ENCODE assay signal across 14 cellular contexts in genomic region chr16:31004658-31005057, GRCh38. TPM values are rescaled to one million over a fixed set of nuclear protein-coding genes. Genes with fewer than 3 reads are reported as not detected.
A peak's percentile ranks its signal among the peaks of the same experiment; 100 is the strongest.
DNase-seq lines count a peak whose midpoint lies in the region; ATAC-seq, FAIRE-seq and TF ChIP-seq lines count a peak whose summit lies in the region.
"Had no signal": no experiment of that assay in that cellular context is flagged by ENCODE, and none has a peak within 500 bp of the region (broad histone marks: within the 10 kb centered on the region; RNA-seq: fewer than 3 reads in every experiment).

No MANE protein-coding gene starts in this region.

- H3K18ac ChIP-seq in trophoblast cell (ENCODE audit: low read length) (no peak overlapping the region), H9 (ENCODE audit: insufficient read length, low read depth, low read length) (no peak overlapping the region)

- 44% methylated on average over 2 of the region's 2 CpGs for WGBS in HepG2 (ENCODE audit: low lambda C conversion rate)
- no CpG with 5 or more reads among the region's 2 CpGs for WGBS in right lobe of liver (ENCODE audit: insufficient coverage, low coverage, low lambda C conversion rate, missing lambda C conversion rate)
- WGBS in trophoblast cell (ENCODE audit: extremely low coverage, insufficient coverage, insufficient read length), result no CpG with 5 or more reads among the region's 2 CpGs
- no CpG with 5 or more reads among the region's 2 CpGs for WGBS in H9 (ENCODE audit: extremely low coverage, insufficient read length, low lambda C conversion rate)

- no peak overlapping the region for H3K4me2 ChIP-seq in HepG2 (ENCODE audit: low read depth, low read length)
- no peak overlapping the region for H3K4me2 ChIP-seq in trophoblast cell (ENCODE audit: low read length)
- H3K4me2 ChIP-seq in H9 (ENCODE audit: insufficient read depth, insufficient read length, low read length), result no peak overlapping the region
- H3K4me2 ChIP-seq: BLaER1, GM23338 had no signal

- no peak overlapping the region for H4K8ac ChIP-seq in trophoblast cell (ENCODE audit: low read depth, low read length)
- H4K8ac ChIP-seq in H9 (replicated peaks; ENCODE audit: insufficient read length, low read depth, low read length), result no peak overlapping the region

- no peak overlapping the region for H2BK5ac ChIP-seq in trophoblast cell (ENCODE audit: low read depth, low read length, poor library complexity)
- H2BK5ac ChIP-seq in H9 (ENCODE audit: insufficient read length, low read length), result no peak overlapping the region

- no peak overlapping the region for H4K91ac ChIP-seq in trophoblast cell (ENCODE audit: low read depth, low read length)
- no peak overlapping the region for H4K91ac ChIP-seq in H9 (ENCODE audit: insufficient read length, low read depth, low read length)

- H3K27me3 Mint-ChIP-seq in H9 (ENCODE audit: low read depth), result no peaks in the 10 kb centered on the region; the same call in 1 of the 2 replicates

- no peak overlapping the region for H2AFZ ChIP-seq in HepG2 (ENCODE audit: low read length)
- H2AFZ ChIP-seq in trophoblast cell (ENCODE audit: insufficient read depth, low read length, poor library complexity), result no peak overlapping the region
- no peak overlapping the region for H2AFZ ChIP-seq in H9 (ENCODE audit: low read length)
- H2AFZ ChIP-seq: GM23338 had no signal

- no peak overlapping the region for H2AK5ac ChIP-seq in trophoblast cell (ENCODE audit: low read length)
- no peak overlapping the region for H2AK5ac ChIP-seq in H9 (ENCODE audit: insufficient read length, low read length)

- no peak for TF ChIP-seq EP300 in HepG2 (IDR thresholded peaks at IDR 0.05; ENCODE audit: low read depth in 2 of 2, low read length in 2 of 2)
- TF ChIP-seq EP300 in HepG2 (CRISPR knock-in tag; IDR thresholded peaks at IDR 0.05; ENCODE audit: borderline replicate concordance), result no peak

- H3K4ac ChIP-seq in trophoblast cell (ENCODE audit: low read depth, low read length) (no peak overlapping the region), H9 (ENCODE audit: low read depth, low read length) (no peak overlapping the region)

- no peaks in the 10 kb centered on the region for H4K20me1 ChIP-seq in HepG2 (ENCODE audit: insufficient read depth, low read length)
- H4K20me1 ChIP-seq in H9 (ENCODE audit: control insufficient read depth, insufficient read depth, insufficient read length), result no peaks in the 10 kb centered on the region

- no peak overlapping the region for H4K5ac ChIP-seq in H9 (ENCODE audit: insufficient read length, low read depth, low read length)

- no peak for TF ChIP-seq RAD21 in HepG2 (CRISPR knock-in tag; IDR thresholded peaks at IDR 0.05)

- H3K27ac Mint-ChIP-seq in H9, result no peak overlapping the region
- H3K27ac Mint-ChIP-seq: CD14-positive monocyte; CD4-positive, alpha-beta memory T cell; GM23338 had no signal

- peaks cover under 1% of the 10 kb centered on the region for H3K23me2 ChIP-seq in H9 (ENCODE audit: insufficient read length, low read depth, low read length, poor library complexity, severe bottlenecking)

- no peak overlapping the region for H3T11ph ChIP-seq in H9 (ENCODE audit: low read length)

- no peak for DNase-seq in HepG2 (ENCODE audit: low spot score)
- no peak for DNase-seq in right lobe of liver
- no peak for DNase-seq in trophoblast cell
- no peak for DNase-seq in H9
- DNase-seq: CD4-positive, alpha-beta memory T cell; DMS153; DMS79; GDM1 had no signal

- intact Hi-C loops in HepG2 (cut with micrococcal nuclease; ENCODE audit: unreplicated experiment) (no loop called here), right lobe of liver (cut with DNase I) (no loop called here)

- no peak overlapping the region for H3K23ac ChIP-seq in trophoblast cell (ENCODE audit: low read length)
- H3K23ac ChIP-seq in H9 (ENCODE audit: insufficient read length, low read depth, low read length), result no peak overlapping the region

- H3K27me3 ChIP-seq in HepG2 (ENCODE audit: control insufficient read depth in 1 of 2, insufficient read depth in 2 of 2, low read length in 2 of 2), result peaks cover 5 to 9% of the 10 kb centered on the region in 2 experiments; a peak in 4 of 5 replicates
- H3K27me3 ChIP-seq in right lobe of liver, result no peaks in the 10 kb centered on the region
- H3K27me3 ChIP-seq in trophoblast cell (ENCODE audit: insufficient read depth, low read length), result peaks cover under 1% of the 10 kb centered on the region
- H3K27me3 ChIP-seq in H9 (ENCODE audit: insufficient read depth, low read length), result no peaks in the 10 kb centered on the region
- H3K27me3 ChIP-seq: BLaER1 had no signal

- BruUV-seq in HepG2 (replicated peaks; lab: Mats Ljungman, UMichigan), result no TSS peak

- H3K36me3 ChIP-seq in HepG2 (replicated peaks in 1 of 2; ENCODE audit: control insufficient read depth in 1 of 2, insufficient read depth in 2 of 2, low read length in 2 of 2), result no peaks in the 10 kb centered on the region
- no peaks in the 10 kb centered on the region for H3K36me3 ChIP-seq in right lobe of liver
- no peaks in the 10 kb centered on the region for H3K36me3 ChIP-seq in trophoblast cell (ENCODE audit: control insufficient read depth in 1 of 2, insufficient read depth in 2 of 2, low read length in 2 of 2)
- H3K36me3 ChIP-seq: BLaER1 had no signal

- POLR2A ChIA-PET in HepG2 (lab: Yijun Ruan, JAX), result no interaction called here

- no peak overlapping the region for H3K56ac ChIP-seq in H9 (ENCODE audit: insufficient read length, low read depth, low read length)

- H3K27ac ChIP-seq in HepG2 (ENCODE audit: extremely low read length, insufficient read depth, low read length) (no peak overlapping the region), right lobe of liver (no peak overlapping the region), trophoblast cell (ENCODE audit: low read depth, low read length) (no peak overlapping the region), H9 (ENCODE audit: insufficient read length, low read depth, low read length) (no peak overlapping the region)
- H3K27ac ChIP-seq: 22Rv1, BLaER1 had no signal

- H3K14ac ChIP-seq in trophoblast cell (ENCODE audit: low read length), result no peak overlapping the region
- no peak overlapping the region for H3K14ac ChIP-seq in H9 (ENCODE audit: insufficient read depth, low read length)

- H3K79me2 ChIP-seq in HepG2 (ENCODE audit: insufficient read depth, low read length) (no peaks in the 10 kb centered on the region), trophoblast cell (ENCODE audit: control insufficient read depth, insufficient read depth, low read length, poor library complexity) (no peaks in the 10 kb centered on the region), H9 (ENCODE audit: insufficient read depth, low read length) (no peaks in the 10 kb centered on the region; the same call in 1 of the 2 replicates)

- H2BK12ac ChIP-seq in trophoblast cell (ENCODE audit: low read length) (no peak overlapping the region), H9 (ENCODE audit: insufficient read length, low read depth, low read length) (no peak overlapping the region)

- H2BK15ac ChIP-seq in H9 (ENCODE audit: low read depth, low read length), result no peak overlapping the region

- peaks cover 24 to 38% of the 10 kb centered on the region in 2 experiments for H3K4me1 Mint-ChIP-seq in H9

- no peaks in the 10 kb centered on the region for H3K79me1 ChIP-seq in trophoblast cell (ENCODE audit: low read length)
- H3K79me1 ChIP-seq in H9 (ENCODE audit: insufficient read depth, low read depth, low read length, poor library complexity, severe bottlenecking), result no peaks in the 10 kb centered on the region

- H4K12ac ChIP-seq in trophoblast cell (ENCODE audit: low read depth, low read length), result no peak overlapping the region

- H3K4me3 Mint-ChIP-seq in H9, result no peak overlapping the region
- H3K4me3 Mint-ChIP-seq: CD14-positive monocyte; CD4-positive, alpha-beta memory T cell; GM23338 had no signal

- H2BK120ac ChIP-seq in trophoblast cell (ENCODE audit: insufficient read depth, low read length, poor library complexity), result no peak overlapping the region
- no peak overlapping the region for H2BK120ac ChIP-seq in H9 (ENCODE audit: low read depth, low read length, poor library complexity, severe bottlenecking)

- TF ChIP-seq POLR2A in HepG2 (IDR thresholded peaks at IDR 0.05; ENCODE audit: insufficient read depth in 1 of 2, low read depth in 2 of 2, low read length in 2 of 2) (no peak), right lobe of liver (IDR thresholded peaks at IDR 0.05) (no peak)

- ATAC-seq in HepG2 (no peak), right lobe of liver (no peak)
- ATAC-seq: GM23338 had no signal

- H3K4me3 ChIP-seq in HepG2 (replicated peaks in 1 of 3; ENCODE audit: insufficient read depth in 1 of 3, low read depth in 2 of 3, low read length in 3 of 3) (no peak overlapping the region), right lobe of liver (no peak overlapping the region), trophoblast cell (ENCODE audit: low read depth, low read length) (peak overlapping the region; percentile 29)
- H3K4me3 ChIP-seq: BLaER1, GM23338 had no signal

- no peak for TF ChIP-seq CTCF in HepG2 (CRISPR knock-in tag; IDR thresholded peaks at IDR 0.05)
- TF ChIP-seq CTCF in right lobe of liver (IDR thresholded peaks at IDR 0.05), result no peak
- no peak for TF ChIP-seq CTCF in H9 (conservative IDR thresholded peaks at IDR 0.05)

- CTCF ChIA-PET in HepG2 (lab: Yijun Ruan, JAX; ENCODE audit: low intra/inter-chr PET ratio, low total read pairs), result no interaction called here

- H3K9ac ChIP-seq in HepG2 (ENCODE audit: insufficient read depth, low read depth, low read length), result no peak overlapping the region
- no peak overlapping the region for H3K9ac ChIP-seq in trophoblast cell (ENCODE audit: low read length)
- H3K9ac ChIP-seq in H9 (ENCODE audit: extremely low read depth, insufficient read length, low read length), result no peak overlapping the region
- H3K9ac ChIP-seq: BLaER1 had no signal

- no peak for FAIRE-seq in HepG2 (lab: Jason Lieb, UNC)
- FAIRE-seq: GM12892, H54 had no signal

- in situ Hi-C loops in HepG2 (cut with HindIII; ENCODE audit: extremely low pct_ligation_motif_present, low pct_unique_long_range_greater_than_20kb), result no loop called here

- peaks cover 82% of the 10 kb centered on the region for H3K4me1 ChIP-seq in HepG2 (ENCODE audit: insufficient read depth, low read length)
- H3K4me1 ChIP-seq in right lobe of liver, result peaks cover 0 to 22% (median 7%) of the 10 kb centered on the region in 4 donors
- H3K4me1 ChIP-seq in trophoblast cell (ENCODE audit: control insufficient read depth in 1 of 2, insufficient read depth in 2 of 2, low read length in 2 of 2), result peaks cover 8 to 9% of the 10 kb centered on the region in 2 experiments
- H3K4me1 ChIP-seq in H9 (ENCODE audit: insufficient read depth, low read length), result peaks cover 3% of the 10 kb centered on the region; the same call in 1 of the 2 replicates

- H3K9me3 Mint-ChIP-seq in H9, result no peaks in the 10 kb centered on the region; a peak in 1 of 5 replicates
- H3K9me3 Mint-ChIP-seq: CD14-positive monocyte; CD4-positive, alpha-beta memory T cell; GM23338 had no signal

- H2BK20ac ChIP-seq in H9 (ENCODE audit: low read depth, low read length, poor library complexity, severe bottlenecking), result no peak overlapping the region

- 0 out of 7 replicates have a peak, but pooled peaks cover 0 to 3% (median 0%) of the 10 kb centered on the region in 3 experiments for H3K36me3 Mint-ChIP-seq in H9 (ENCODE audit: insufficient read depth in 1 of 3, low read depth in 3 of 3)
- H3K36me3 Mint-ChIP-seq: CD4-positive, alpha-beta memory T cell had no signal

- no peaks in the 10 kb centered on the region for H3K9me3 ChIP-seq in HepG2 (ENCODE audit: low read length)
- H3K9me3 ChIP-seq in right lobe of liver, result no peaks in the 10 kb centered on the region
- H3K9me3 ChIP-seq in trophoblast cell (ENCODE audit: insufficient read depth, low read depth, low read length), result peaks cover 4% of the 10 kb centered on the region
- H3K9me3 ChIP-seq in H9 (ENCODE audit: control insufficient read depth, low read depth, low read length), result no peaks in the 10 kb centered on the region
- H3K9me3 ChIP-seq: BLaER1 had no signal

RNA-seq across cellular contexts. Expression of gene STX1B, which starts 5.8 kb away (rescaled TPM):
- total RNA-seq in HepG2 (2016; rRNA removed; fragmentation: Illumina TruSeq; extraction: Trizol) (1.7 and 3.0 TPM in 2 replicates), right lobe of liver (1 to 10 TPM in 4 of 6 experiments, under 1 TPM in 2; 0.61 to 4.5 (median 2.6) TPM), H9 (2021) (9.7 and 11.0 TPM in 2 replicates)
- 3.7 and 5.0 TPM in 2 replicates for total RNA-seq in HepG2 (2016; cell fraction: cytosol; rRNA removed; fragmentation: Illumina TruSeq; extraction: Trizol; ENCODE audit: low read depth)
- 1.00 and 4.0 TPM in 2 replicates for total RNA-seq in HepG2 (2016; cell fraction: insoluble cytoplasmic fraction; rRNA removed; fragmentation: Illumina TruSeq; extraction: Trizol)
- 3.5 TPM in 2 replicates for total RNA-seq in HepG2 (2016; cell fraction: membrane; rRNA removed; fragmentation: Illumina TruSeq; extraction: Trizol)
- total RNA-seq in HepG2 (2016; cell fraction: nucleus; rRNA removed; fragmentation: Illumina TruSeq; extraction: Trizol), result 3.8 and 7.5 TPM in 2 replicates
- 1.3 and 2.1 TPM in 2 replicates for polyA plus RNA-seq in HepG2 (2011; rRNA removed)
- 0.55 and 0.67 TPM in 2 replicates for polyA plus RNA-seq in HepG2 (2011; cell fraction: cytosol; rRNA removed)
- 9.0 and 9.4 TPM in 2 replicates for polyA plus RNA-seq in HepG2 (2011; cell fraction: nucleus; rRNA removed)
- polyA plus RNA-seq in HepG2 (2012), result 1.1 and 1.5 TPM in 2 replicates
- 2.1 and 2.2 TPM in 2 replicates for polyA plus RNA-seq in HepG2 (2016; cell fraction: cytosol; fragmentation: Illumina TruSeq; extraction: Trizol; ENCODE audit: low read depth)
- polyA plus RNA-seq in HepG2 (2016; cell fraction: insoluble cytoplasmic fraction; fragmentation: Illumina TruSeq; extraction: Trizol; ENCODE audit: low read depth), result 0.69 and 0.76 TPM in 2 replicates
- polyA plus RNA-seq in HepG2 (2016; cell fraction: membrane; fragmentation: Illumina TruSeq; extraction: Trizol; ENCODE audit: low read depth), result 1.4 and 1.9 TPM in 2 replicates
- 10.6 and 11.3 TPM in 2 replicates for polyA plus RNA-seq in HepG2 (2016; cell fraction: nucleus; fragmentation: Illumina TruSeq; extraction: Trizol; ENCODE audit: insufficient read depth, low read depth)
- 2.6 and 7.4 TPM in 2 replicates for polyA minus RNA-seq in HepG2 (2011; rRNA and poly(A)+ RNA removed; ENCODE audit: low replicate concordance)
- polyA minus RNA-seq in HepG2 (2011; cell fraction: cytosol; rRNA and poly(A)+ RNA removed), result 0.26 and 0.69 TPM in 2 replicates
- polyA minus RNA-seq in HepG2 (2011; cell fraction: nucleus; rRNA and poly(A)+ RNA removed), result 9.0 and 11.2 TPM in 2 replicates
- 0.19 and 0.23 TPM in 2 replicates for polyA plus RNA-seq in trophoblast cell (2013)
- polyA plus RNA-seq: CD14-positive monocyte; CD4-positive, alpha-beta memory T cell had no signal

RNA-seq across cellular contexts. Expression of gene HSD3B7, which starts 19.7 kb away (rescaled TPM):
- total RNA-seq in HepG2 (2016; rRNA removed; fragmentation: Illumina TruSeq; extraction: Trizol) (58.8 and 69.7 TPM in 2 replicates), right lobe of liver (100 to 1,000 TPM in 3 of 6 experiments, 10 to 100 TPM in 3; 54.6 to 219 (median 86.9) TPM), H9 (2021) (5.5 and 7.5 TPM in 2 replicates)
- total RNA-seq in HepG2 (2016; cell fraction: cytosol; rRNA removed; fragmentation: Illumina TruSeq; extraction: Trizol; ENCODE audit: low read depth), result 12.1 and 14.2 TPM in 2 replicates
- 53.9 and 70.3 TPM in 2 replicates for total RNA-seq in HepG2 (2016; cell fraction: insoluble cytoplasmic fraction; rRNA removed; fragmentation: Illumina TruSeq; extraction: Trizol)
- 26.6 and 27.7 TPM in 2 replicates for total RNA-seq in HepG2 (2016; cell fraction: membrane; rRNA removed; fragmentation: Illumina TruSeq; extraction: Trizol)
- total RNA-seq in HepG2 (2016; cell fraction: nucleus; rRNA removed; fragmentation: Illumina TruSeq; extraction: Trizol), result 36.3 and 39.5 TPM in 2 replicates
- polyA plus RNA-seq in HepG2 (2011; rRNA removed), result 32.9 and 40.9 TPM in 2 replicates
- polyA plus RNA-seq in HepG2 (2011; cell fraction: cytosol; rRNA removed), result 29.8 and 45.1 TPM in 2 replicates
- 63.4 and 68.4 TPM in 2 replicates for polyA plus RNA-seq in HepG2 (2011; cell fraction: nucleus; rRNA removed)
- 14.8 and 17.8 TPM in 2 replicates for polyA plus RNA-seq in HepG2 (2012)
- polyA plus RNA-seq in HepG2 (2016; cell fraction: cytosol; fragmentation: Illumina TruSeq; extraction: Trizol; ENCODE audit: low read depth), result 10.6 and 11.9 TPM in 2 replicates
- polyA plus RNA-seq in HepG2 (2016; cell fraction: insoluble cytoplasmic fraction; fragmentation: Illumina TruSeq; extraction: Trizol; ENCODE audit: low read depth), result 43.4 and 50.5 TPM in 2 replicates
- polyA plus RNA-seq in HepG2 (2016; cell fraction: membrane; fragmentation: Illumina TruSeq; extraction: Trizol; ENCODE audit: low read depth), result 18.0 and 19.2 TPM in 2 replicates
- polyA plus RNA-seq in HepG2 (2016; cell fraction: nucleus; fragmentation: Illumina TruSeq; extraction: Trizol; ENCODE audit: insufficient read depth, low read depth), result 69.7 and 71.0 TPM in 2 replicates
- 11.6 and 56.6 TPM in 2 replicates for polyA minus RNA-seq in HepG2 (2011; rRNA and poly(A)+ RNA removed; ENCODE audit: low replicate concordance)
- 19.8 and 20.1 TPM in 2 replicates for polyA minus RNA-seq in HepG2 (2011; cell fraction: cytosol; rRNA and poly(A)+ RNA removed)
- polyA minus RNA-seq in HepG2 (2011; cell fraction: nucleus; rRNA and poly(A)+ RNA removed), result 5.0 and 5.8 TPM in 2 replicates
- polyA plus RNA-seq in trophoblast cell (2013), result 1.3 and 1.6 TPM in 2 replicates

RNA-seq across cellular contexts. Expression of gene STX4, which starts 28.7 kb away (rescaled TPM):
- total RNA-seq in HepG2 (2016; rRNA removed; fragmentation: Illumina TruSeq; extraction: Trizol), result 29.2 and 31.3 TPM in 2 replicates
- 10.9 and 11.8 TPM in 2 replicates for total RNA-seq in HepG2 (2016; cell fraction: cytosol; rRNA removed; fragmentation: Illumina TruSeq; extraction: Trizol; ENCODE audit: low read depth)
- total RNA-seq in HepG2 (2016; cell fraction: insoluble cytoplasmic fraction; rRNA removed; fragmentation: Illumina TruSeq; extraction: Trizol), result 28.3 and 29.6 TPM in 2 replicates
- 18.1 and 22.6 TPM in 2 replicates for total RNA-seq in HepG2 (2016; cell fraction: membrane; rRNA removed; fragmentation: Illumina TruSeq; extraction: Trizol)
- total RNA-seq in HepG2 (2016; cell fraction: nucleus; rRNA removed; fragmentation: Illumina TruSeq; extraction: Trizol), result 23.9 and 30.7 TPM in 2 replicates
- 34.6 and 37.0 TPM in 2 replicates for polyA plus RNA-seq in HepG2 (2011; rRNA removed)
- 23.2 and 23.7 TPM in 2 replicates for polyA plus RNA-seq in HepG2 (2011; cell fraction: cytosol; rRNA removed)
- 109 and 115 TPM in 2 replicates for polyA plus RNA-seq in HepG2 (2011; cell fraction: nucleus; rRNA removed)
- polyA plus RNA-seq in HepG2 (2012), result 36.9 and 43.1 TPM in 2 replicates
- polyA plus RNA-seq in HepG2 (2016; cell fraction: cytosol; fragmentation: Illumina TruSeq; extraction: Trizol; ENCODE audit: low read depth), result 14.1 and 15.4 TPM in 2 replicates
- polyA plus RNA-seq in HepG2 (2016; cell fraction: insoluble cytoplasmic fraction; fragmentation: Illumina TruSeq; extraction: Trizol; ENCODE audit: low read depth), result 43.9 and 44.6 TPM in 2 replicates
- 22.4 and 26.1 TPM in 2 replicates for polyA plus RNA-seq in HepG2 (2016; cell fraction: membrane; fragmentation: Illumina TruSeq; extraction: Trizol; ENCODE audit: low read depth)
- 94.3 and 107 TPM in 2 replicates for polyA plus RNA-seq in HepG2 (2016; cell fraction: nucleus; fragmentation: Illumina TruSeq; extraction: Trizol; ENCODE audit: insufficient read depth, low read depth)
- polyA minus RNA-seq in HepG2 (2011; rRNA and poly(A)+ RNA removed; ENCODE audit: low replicate concordance), result 23.8 and 35.4 TPM in 2 replicates
- polyA minus RNA-seq in HepG2 (2011; cell fraction: cytosol; rRNA and poly(A)+ RNA removed), result 7.3 and 10.4 TPM in 2 replicates
- 17.5 and 20.7 TPM in 2 replicates for polyA minus RNA-seq in HepG2 (2011; cell fraction: nucleus; rRNA and poly(A)+ RNA removed)
- 10 to 100 TPM; 18.8 to 52.8 (median 23.6) TPM for total RNA-seq in right lobe of liver
- 45.3 and 51.4 TPM in 2 replicates for polyA plus RNA-seq in trophoblast cell (2013)
- 31.1 and 32.3 TPM in 2 replicates for total RNA-seq in H9 (2021)

RNA-seq across cellular contexts. Expression of gene SETD1A, which starts 47.1 kb away (rescaled TPM):
- total RNA-seq in HepG2 (2016; rRNA removed; fragmentation: Illumina TruSeq; extraction: Trizol) (3.6 and 5.6 TPM in 2 replicates), right lobe of liver (1 to 10 TPM; 3.7 to 7.4 (median 6.9) TPM), H9 (2021) (36.9 and 37.0 TPM in 2 replicates)
- total RNA-seq in HepG2 (2016; cell fraction: cytosol; rRNA removed; fragmentation: Illumina TruSeq; extraction: Trizol; ENCODE audit: low read depth), result 7.1 and 10.5 TPM in 2 replicates
- total RNA-seq in HepG2 (2016; cell fraction: insoluble cytoplasmic fraction; rRNA removed; fragmentation: Illumina TruSeq; extraction: Trizol), result 3.1 and 5.4 TPM in 2 replicates
- 4.3 and 6.1 TPM in 2 replicates for total RNA-seq in HepG2 (2016; cell fraction: membrane; rRNA removed; fragmentation: Illumina TruSeq; extraction: Trizol)
- 6.3 and 8.6 TPM in 2 replicates for total RNA-seq in HepG2 (2016; cell fraction: nucleus; rRNA removed; fragmentation: Illumina TruSeq; extraction: Trizol)
- polyA plus RNA-seq in HepG2 (2011; rRNA removed), result 3.2 and 3.8 TPM in 2 replicates
- polyA plus RNA-seq in HepG2 (2011; cell fraction: cytosol; rRNA removed), result 1.6 and 2.0 TPM in 2 replicates
- 23.9 and 35.1 TPM in 2 replicates for polyA plus RNA-seq in HepG2 (2011; cell fraction: nucleus; rRNA removed)
- 15.4 and 28.2 TPM in 2 replicates for polyA plus RNA-seq in HepG2 (2012)
- polyA plus RNA-seq in HepG2 (2016; cell fraction: cytosol; fragmentation: Illumina TruSeq; extraction: Trizol; ENCODE audit: low read depth), result 0.57 and 1.4 TPM in 2 replicates
- polyA plus RNA-seq in HepG2 (2016; cell fraction: insoluble cytoplasmic fraction; fragmentation: Illumina TruSeq; extraction: Trizol; ENCODE audit: low read depth), result 10.9 and 15.4 TPM in 2 replicates
- polyA plus RNA-seq in HepG2 (2016; cell fraction: membrane; fragmentation: Illumina TruSeq; extraction: Trizol; ENCODE audit: low read depth), result 2.9 and 3.9 TPM in 2 replicates
- polyA plus RNA-seq in HepG2 (2016; cell fraction: nucleus; fragmentation: Illumina TruSeq; extraction: Trizol; ENCODE audit: insufficient read depth, low read depth), result 43.7 and 55.5 TPM in 2 replicates
- 5.5 and 8.7 TPM in 2 replicates for polyA minus RNA-seq in HepG2 (2011; rRNA and poly(A)+ RNA removed; ENCODE audit: low replicate concordance)
- 2.8 and 3.1 TPM in 2 replicates for polyA minus RNA-seq in HepG2 (2011; cell fraction: cytosol; rRNA and poly(A)+ RNA removed)
- polyA minus RNA-seq in HepG2 (2011; cell fraction: nucleus; rRNA and poly(A)+ RNA removed), result 7.0 and 11.2 TPM in 2 replicates
- polyA plus RNA-seq in trophoblast cell (2013), result 14.9 and 15.0 TPM in 2 replicates

RNA-seq across cellular contexts. Expression of gene ORAI3, which starts 55.8 kb away (rescaled TPM):
- 6.3 and 11.4 TPM in 2 replicates for total RNA-seq in HepG2 (2016; rRNA removed; fragmentation: Illumina TruSeq; extraction: Trizol)
- total RNA-seq in HepG2 (2016; cell fraction: cytosol; rRNA removed; fragmentation: Illumina TruSeq; extraction: Trizol; ENCODE audit: low read depth), result 3.1 and 3.3 TPM in 2 replicates
- total RNA-seq in HepG2 (2016; cell fraction: insoluble cytoplasmic fraction; rRNA removed; fragmentation: Illumina TruSeq; extraction: Trizol), result 6.8 and 11.0 TPM in 2 replicates
- total RNA-seq in HepG2 (2016; cell fraction: membrane; rRNA removed; fragmentation: Illumina TruSeq; extraction: Trizol), result 6.6 and 6.9 TPM in 2 replicates
- total RNA-seq in HepG2 (2016; cell fraction: nucleus; rRNA removed; fragmentation: Illumina TruSeq; extraction: Trizol), result 9.5 and 9.8 TPM in 2 replicates
- polyA plus RNA-seq in HepG2 (2011; rRNA removed), result 32.0 and 41.3 TPM in 2 replicates
- 40.6 and 43.1 TPM in 2 replicates for polyA plus RNA-seq in HepG2 (2011; cell fraction: cytosol; rRNA removed)
- polyA plus RNA-seq in HepG2 (2011; cell fraction: nucleus; rRNA removed), result 24.2 and 26.2 TPM in 2 replicates
- polyA plus RNA-seq in HepG2 (2012), result 8.4 and 8.8 TPM in 2 replicates
- polyA plus RNA-seq in HepG2 (2016; cell fraction: cytosol; fragmentation: Illumina TruSeq; extraction: Trizol; ENCODE audit: low read depth), result 2.0 and 3.1 TPM in 2 replicates
- polyA plus RNA-seq in HepG2 (2016; cell fraction: insoluble cytoplasmic fraction; fragmentation: Illumina TruSeq; extraction: Trizol; ENCODE audit: low read depth), result 6.2 and 7.6 TPM in 2 replicates
- 4.8 and 5.1 TPM in 2 replicates for polyA plus RNA-seq in HepG2 (2016; cell fraction: membrane; fragmentation: Illumina TruSeq; extraction: Trizol; ENCODE audit: low read depth)
- polyA plus RNA-seq in HepG2 (2016; cell fraction: nucleus; fragmentation: Illumina TruSeq; extraction: Trizol; ENCODE audit: insufficient read depth, low read depth), result 14.8 and 15.7 TPM in 2 replicates
- polyA minus RNA-seq in HepG2 (2011; rRNA and poly(A)+ RNA removed; ENCODE audit: low replicate concordance), result 9.3 and 112 TPM in 2 replicates
- 19.9 and 21.3 TPM in 2 replicates for polyA minus RNA-seq in HepG2 (2011; cell fraction: cytosol; rRNA and poly(A)+ RNA removed)
- polyA minus RNA-seq in HepG2 (2011; cell fraction: nucleus; rRNA and poly(A)+ RNA removed), result 9.7 and 16.2 TPM in 2 replicates
- total RNA-seq in right lobe of liver, result 10 to 100 TPM; 27.7 to 56.6 (median 31.6) TPM
- 14.3 and 15.9 TPM in 2 replicates for polyA plus RNA-seq in trophoblast cell (2013)
- total RNA-seq in H9 (2021), result 6.1 and 6.9 TPM in 2 replicates
